Comparison of ENCODE assay signal across 8 cellular contexts in genomic region chr4:38675167-38676121, GRCh38. TPM values are rescaled to one million over a fixed set of nuclear protein-coding genes. Genes with fewer than 3 reads are reported as not detected.
A peak's percentile ranks its signal among the peaks of the same experiment; 100 is the strongest.
DNase-seq lines count a peak whose midpoint lies in the region; ATAC-seq and TF ChIP-seq lines count a peak whose summit lies in the region.

No MANE protein-coding gene starts in this region.

- TF ChIP-seq CTCF in Caco-2 (IDR thresholded peaks at IDR 0.05; ENCODE audit: insufficient read depth in 1 of 2, low read depth in 1 of 2, low read length in 1 of 2, severe bottlenecking in 1 of 2, unreplicated experiment in 1 of 2) (peak; percentile 72 to 82), heart right ventricle (IDR thresholded peaks at IDR 0.05) (peak; percentile 83 to 96 (median 92)), prostate gland (IDR thresholded peaks at IDR 0.05) (peak; percentile 93 to 95 (median 94)), upper lobe of right lung (IDR thresholded peaks at IDR 0.05) (peak; percentile 95)

- no peak overlapping the region for H2AFZ ChIP-seq in GM23248

- ATAC-seq in activated naive CD8-positive, alpha-beta T cell treated with anti-CD3 and anti-CD28 coated beads, Interleukin-2, amount 50 U/mL, for 24 hours = peak; percentile 62
- ATAC-seq in heart right ventricle (peak in 7 of 8 donors; percentile 29 to 64 (median 49)), upper lobe of right lung (peak; percentile 64)

- no peaks in the 10 kb centered on the region for H3K27me3 ChIP-seq in Caco-2 (replicated peaks; ENCODE audit: control insufficient read depth, insufficient read depth, low read length)
- no peaks in the 10 kb centered on the region for H3K27me3 ChIP-seq in GM23248 (replicated peaks; ENCODE audit: insufficient read depth)
- no peaks in the 10 kb centered on the region for H3K27me3 ChIP-seq in heart right ventricle
- H3K27me3 ChIP-seq in prostate gland (replicated peaks; ENCODE audit: insufficient read depth) = no peaks in the 10 kb centered on the region
- no peaks in the 10 kb centered on the region for H3K27me3 ChIP-seq in upper lobe of right lung

- DNase-seq in Caco-2 (peak; percentile 73 to 79), GM23248 (peak; percentile 80), NCI-H1417 treated with DMSO at 0.1 percent for 48 hours (lab: John Stamatoyannopoulos, UW) (peak; percentile 54), SW480 (ENCODE audit: low spot score) (peak; percentile 75), heart right ventricle (peak in 1 of 2 donors; percentile 85), prostate gland (ENCODE audit: low spot score) (peak; percentile 82), upper lobe of right lung (no peak)
- peak; percentile 84 for DNase-seq in activated naive CD8-positive, alpha-beta T cell treated with anti-CD3 and anti-CD28 coated beads, Interleukin-2, amount 50 U/mL, for 24 hours

- H3K4me2 ChIP-seq in GM23248 (ENCODE audit: unreplicated experiment) = peak overlapping the region; percentile 42

- peak overlapping the region; percentile 61 for H3K9ac ChIP-seq in GM23248

- TF ChIP-seq POLR2A in prostate gland (IDR thresholded peaks at IDR 0.05) = no peak

- H3K9me3 ChIP-seq in Caco-2 (no peaks in the 10 kb centered on the region), GM23248 (ENCODE audit: low read depth) (no peaks in the 10 kb centered on the region), heart right ventricle (peaks cover 0 to 4% (median 0%) of the 10 kb centered on the region in 11 donors), prostate gland (no peaks in the 10 kb centered on the region), upper lobe of right lung (no peaks in the 10 kb centered on the region)

- CTCF ChIA-PET in Caco-2 (lab: Charles Lee) = interaction anchor here (0.6 to 2.2 kb wide), 11 partner anchors 16 to 707 kb away, joined by 3 to 26 read pairs (median 5); no protein-coding TSS in a partner anchor

- peak overlapping the region; percentile 27 for H3K27ac ChIP-seq in GM23248
- H3K27ac ChIP-seq in heart right ventricle = peak overlapping the region in 9 of 10 donors; percentile 78 to 100 (median 99)
- peak overlapping the region; percentile 80 to 85 for H3K27ac ChIP-seq in prostate gland
- peak overlapping the region; percentile 85 for H3K27ac ChIP-seq in upper lobe of right lung

- H3K36me3 Mint-ChIP-seq in Caco-2 (ENCODE audit: insufficient read depth, unreplicated experiment) = peaks cover 19% of the 10 kb centered on the region
- H3K36me3 Mint-ChIP-seq in activated naive CD8-positive, alpha-beta T cell treated with anti-CD3 and anti-CD28 coated beads, Interleukin-2, amount 50 U/mL, for 24 hours (ENCODE audit: low read depth) = peaks cover 7% of the 10 kb centered on the region

- peaks cover 96% of the 10 kb centered on the region for H3K79me2 ChIP-seq in GM23248 (ENCODE audit: insufficient read depth)

- peaks cover 44% of the 10 kb centered on the region for H3K4me1 Mint-ChIP-seq in Caco-2 (ENCODE audit: low read depth, unreplicated experiment)
- H3K4me1 Mint-ChIP-seq in activated naive CD8-positive, alpha-beta T cell treated with anti-CD3 and anti-CD28 coated beads, Interleukin-2, amount 50 U/mL, for 24 hours = peaks cover 85% of the 10 kb centered on the region

- H3F3A ChIP-seq in GM23248 (ENCODE audit: insufficient read depth) = peaks cover 49% of the 10 kb centered on the region

- peak overlapping the region; percentile 39 for H3K4me3 Mint-ChIP-seq in Caco-2 (ENCODE audit: unreplicated experiment)
- H3K4me3 Mint-ChIP-seq in activated naive CD8-positive, alpha-beta T cell treated with anti-CD3 and anti-CD28 coated beads, Interleukin-2, amount 50 U/mL, for 24 hours = peak overlapping the region; percentile 64

- in situ Hi-C loops in GM23248 (cut with MboI) = loop anchor here (10.0 kb wide), 2 partner anchors 491 to 611 kb away; no protein-coding TSS in a partner anchor

- no peak overlapping the region for H3K4me3 ChIP-seq in Caco-2 (ENCODE audit: low read depth, low read length)
- H3K4me3 ChIP-seq in GM23248 = 0 out of 2 replicates have a peak overlapping the region, but pooled peaks have one; percentile 18
- H3K4me3 ChIP-seq in heart right ventricle = peak overlapping the region in 2 of 10 donors; percentile 16 to 21
- no peak overlapping the region for H3K4me3 ChIP-seq in prostate gland
- no peak overlapping the region for H3K4me3 ChIP-seq in upper lobe of right lung

- POLR2A ChIA-PET in Caco-2 (lab: Charles Lee) = interaction anchor here (0.6 kb wide), 2 partner anchors 466 to 589 kb away, joined by 7 to 8 read pairs; no protein-coding TSS in a partner anchor

- no peaks in the 10 kb centered on the region for H3K9me3 Mint-ChIP-seq in Caco-2 (ENCODE audit: unreplicated experiment)
- no peaks in the 10 kb centered on the region for H3K9me3 Mint-ChIP-seq in activated naive CD8-positive, alpha-beta T cell treated with anti-CD3 and anti-CD28 coated beads, Interleukin-2, amount 50 U/mL, for 24 hours

- H3K4me1 ChIP-seq in Caco-2 (peaks cover 43% of the 10 kb centered on the region), GM23248 (ENCODE audit: insufficient read depth) (peaks cover 86% of the 10 kb centered on the region), heart right ventricle (peaks cover 27 to 93% (median 83%) of the 10 kb centered on the region in 9 donors), prostate gland (replicated peaks) (peaks cover 46% of the 10 kb centered on the region), upper lobe of right lung (peaks cover 78% of the 10 kb centered on the region)

- peak overlapping the region; percentile 39 for H3K27ac Mint-ChIP-seq in Caco-2 (ENCODE audit: unreplicated experiment)
- peak overlapping the region; percentile 40 for H3K27ac Mint-ChIP-seq in activated naive CD8-positive, alpha-beta T cell treated with anti-CD3 and anti-CD28 coated beads, Interleukin-2, amount 50 U/mL, for 24 hours

- no TSS peak for BruUV-seq in Caco-2 (replicated peaks; lab: Mats Ljungman, UMichigan)

- H3K36me3 ChIP-seq in Caco-2 (ENCODE audit: control insufficient read depth, insufficient read depth, low read length) (peaks cover 2% of the 10 kb centered on the region), GM23248 (ENCODE audit: low read depth) (no peaks in the 10 kb centered on the region), heart right ventricle (peaks cover 0 to 16% (median 0%) of the 10 kb centered on the region in 9 donors), prostate gland (no peaks in the 10 kb centered on the region), upper lobe of right lung (peaks cover 3% of the 10 kb centered on the region)

- 4 to 5% methylated on average over 7 of the region's 7 CpGs for WGBS in GM23248 (ENCODE audit: low coverage in 1 of 2, low lambda C conversion rate in 2 of 2, missing lambda C conversion rate in 2 of 2), 2 experiments
- 9 to 11% methylated on average over 7 of the region's 7 CpGs for WGBS in heart right ventricle, 2 donors
- whole genome bisulfite sequencing in prostate gland = 7% methylated on average over 7 of the region's 7 CpGs

- intact Hi-C loops in Caco-2 (cut with micrococcal nuclease; ENCODE audit: unreplicated experiment) (loop anchor here (1.0 to 2.0 kb wide), 5 partner anchors 8 to 496 kb away; no protein-coding TSS in a partner anchor), heart right ventricle (cut with DNase I) (loop anchor here (1.0 to 10.0 kb wide), 15 partner anchors 30 to 621 kb away; no protein-coding TSS in a partner anchor), prostate gland (cut with DNase I) (loop anchor here (2.0 to 5.0 kb wide), 3 partner anchors 357 to 608 kb away; no protein-coding TSS in a partner anchor), upper lobe of right lung (cut with DNase I) (loop anchor here (5.0 kb wide), 2 partner anchors 353 to 498 kb away; no protein-coding TSS in a partner anchor)

- no peaks in the 10 kb centered on the region for H3K9me2 ChIP-seq in GM23248 (ENCODE audit: insufficient read depth)

- peaks cover 13% of the 10 kb centered on the region for H4K20me1 ChIP-seq in GM23248 (ENCODE audit: insufficient read depth)

- H3K27me3 Mint-ChIP-seq in Caco-2 (ENCODE audit: insufficient read depth, unreplicated experiment) = no peaks in the 10 kb centered on the region
- no peaks in the 10 kb centered on the region for H3K27me3 Mint-ChIP-seq in activated naive CD8-positive, alpha-beta T cell treated with anti-CD3 and anti-CD28 coated beads, Interleukin-2, amount 50 U/mL, for 24 hours

RNA-seq across cellular contexts. Expression of gene KLF3, which starts 11.4 kb away (rescaled TPM):
- total RNA-seq in Caco-2 (2022) (33.2 and 34.8 TPM in 2 replicates), heart right ventricle (10 to 100 TPM; 14.1 to 25.1 (median 20.0) TPM), prostate gland (10 to 100 TPM; 47.7 to 55.4 TPM), upper lobe of right lung (70.6 TPM)
- 12.8 and 14.7 TPM in 2 replicates for total RNA-seq in GM23248 (2014; rRNA removed; shearing (Covaris generic))
- polyA plus RNA-seq in GM23248 (2016; fragmentation: Nextera tagmentation; extraction: Ambion mirVana) (12.9 and 13.8 TPM in 2 replicates), heart right ventricle (10 to 100 TPM in 1 of 2 donors, 1 to 10 TPM in 1; 9.9 to 11.4 TPM)

Comparison
In these comparisons a context has a peak if more than half of its experiments do, and no peak if none do; other contexts are left out.
1. H3K27ac ChIP-seq: peak in every context shown above with its lines; median percentile 99 in heart right ventricle; 85 in upper lobe of right lung; 82 in prostate gland; 27 in GM23248.